19 cellular contexts compared by ENCODE assay signal in the genomic region with DNA sequence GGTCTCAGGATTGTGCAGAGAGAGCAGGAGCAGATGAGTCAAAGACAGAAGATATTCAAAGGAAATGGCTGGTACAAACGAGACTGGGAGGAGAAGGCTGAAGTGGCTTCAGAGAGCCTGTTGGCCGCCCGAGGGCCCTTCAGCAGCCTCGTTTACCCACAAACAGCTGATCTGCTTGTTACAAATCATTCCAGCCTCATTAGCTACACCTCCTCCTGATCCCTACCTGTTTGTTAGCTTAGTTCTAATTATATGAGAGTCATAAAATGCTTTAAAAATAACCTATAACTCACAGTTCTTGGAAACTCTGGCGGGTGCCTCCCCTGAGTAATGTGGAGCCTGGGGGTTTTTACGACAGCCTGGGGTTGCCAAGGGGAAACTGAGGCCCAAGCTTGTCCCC. TPM values are rescaled to one million over a fixed set of nuclear protein-coding genes. Genes with fewer than 3 reads are reported as not detected.
A peak's percentile ranks its signal among the peaks of the same experiment; 100 is the strongest.
DNase-seq lines count a peak whose midpoint lies in the region; ATAC-seq and TF ChIP-seq lines count a peak whose summit lies in the region.
"Had no signal": no experiment of that assay in that cellular context is flagged by ENCODE, and none has a peak within 500 bp of the region (broad histone marks: within the 10 kb centered on the region; RNA-seq: fewer than 3 reads in every experiment).

No MANE protein-coding gene starts in this region.

- H2AFZ ChIP-seq in Loucy (ENCODE audit: low read length) = no peak overlapping the region

- intact Hi-C loops in left lung (cut with DNase I) = no loop called here

- no peaks in the 10 kb centered on the region for H3K79me2 ChIP-seq in Loucy (ENCODE audit: insufficient read depth, low read length)

- ATAC-seq in left lung = peak; percentile 87
- ATAC-seq: HepG2, Panc1, T-cell had no signal

- TF ChIP-seq CTCF in Loucy (conservative IDR thresholded peaks at IDR 0.05; ENCODE audit: low read length) (no peak), left lung (IDR thresholded peaks at IDR 0.05) (no peak), BE2C (IDR thresholded peaks at IDR 0.05; ENCODE audit: low read depth, low read length) (no peak)

- H4K20me1 ChIP-seq in Loucy (ENCODE audit: insufficient read depth, low read length, poor library complexity, severe bottlenecking) = no peaks in the 10 kb centered on the region

- no peaks in the 10 kb centered on the region for H3K36me3 ChIP-seq in Loucy (ENCODE audit: insufficient read depth, low read length)
- no peaks in the 10 kb centered on the region for H3K36me3 ChIP-seq in left lung
- no peaks in the 10 kb centered on the region for H3K36me3 ChIP-seq in BE2C

- H3K27me3 ChIP-seq in Loucy (ENCODE audit: insufficient read depth, low read length, poor library complexity, severe bottlenecking) (no peaks in the 10 kb centered on the region), left lung (peaks cover 0 to 6% of the 10 kb centered on the region in 2 donors), BE2C (peaks cover 4% of the 10 kb centered on the region)
- H3K27me3 ChIP-seq: BLaER1 treated with 17β-estradiol and CSF1 and Interleukin-3, amounts not matched to agents 10 nM and 100 nM had no signal

- no peak overlapping the region for H3K27ac ChIP-seq in left lung
- H3K27ac ChIP-seq: BLaER1 treated with 17β-estradiol and CSF1 and Interleukin-3, amounts not matched to agents 10 nM and 100 nM had no signal

- H3K9ac ChIP-seq in Loucy (ENCODE audit: low read depth, low read length, poor library complexity, severe bottlenecking) = peak overlapping the region; percentile 25
- H3K9ac ChIP-seq: BLaER1 treated with 17β-estradiol and CSF1 and Interleukin-3, amounts not matched to agents 10 nM and 100 nM; SK-N-SH had no signal

- H3K4me1 ChIP-seq in Loucy (ENCODE audit: insufficient read depth, low read length, poor library complexity, severe bottlenecking) = peaks cover 44% of the 10 kb centered on the region
- no peaks in the 10 kb centered on the region for H3K4me1 ChIP-seq in left lung
- no peaks in the 10 kb centered on the region for H3K4me1 ChIP-seq in BE2C

- H3K4me3 ChIP-seq in Loucy (ENCODE audit: low read length, poor library complexity, severe bottlenecking) = no peak overlapping the region
- no peak overlapping the region for H3K4me3 ChIP-seq in left lung
- no peak overlapping the region for H3K4me3 ChIP-seq in BE2C (ENCODE audit: low read depth, low read length)
- H3K4me3 ChIP-seq: BLaER1 treated with 17β-estradiol and CSF1 and Interleukin-3, amounts not matched to agents 10 nM and 100 nM had no signal

- H3K4me2 ChIP-seq in Loucy (ENCODE audit: low read depth, low read length, poor library complexity, severe bottlenecking) = no peak overlapping the region
- H3K4me2 ChIP-seq: BLaER1 treated with 17β-estradiol and CSF1 and Interleukin-3, amounts not matched to agents 10 nM and 100 nM; SK-N-SH had no signal

- DNase-seq in NCI-H1105 treated with DMSO at 0.1 percent for 48 hours (lab: John Stamatoyannopoulos, UW) (peak; percentile 4), NCI-H1105 (lab: John Stamatoyannopoulos, UW) (no peak), NCI-H510A (lab: John Stamatoyannopoulos, UW) (peak; percentile 59), left lung (no peak), GM03348 (ENCODE audit: low spot score) (no peak), BE2C (no peak), UCSD-AML1 (lab: John Stamatoyannopoulos, UW; ENCODE audit: unreplicated experiment) (no peak)
- DNase-seq: EL, KG1, NCI-H1048, SK-N-SH, T-cell had no signal

- H3K9me2 ChIP-seq in Loucy (replicated peaks; ENCODE audit: low read depth, low read length) = no peaks in the 10 kb centered on the region
- H3K9me2 ChIP-seq: SK-N-SH had no signal

- H3K9me3 ChIP-seq in Loucy (ENCODE audit: insufficient read depth, low read depth, low read length) (no peaks in the 10 kb centered on the region), left lung (no peaks in the 10 kb centered on the region), BE2C (no peaks in the 10 kb centered on the region)
- H3K9me3 ChIP-seq: BLaER1 treated with 17β-estradiol and CSF1 and Interleukin-3, amounts not matched to agents 10 nM and 100 nM; SK-N-SH had no signal

- no peaks in the 10 kb centered on the region for H3F3A ChIP-seq in Loucy (ENCODE audit: low read depth)

RNA-seq across cellular contexts. Expression of a gene that starts 12.6 kb away (rescaled TPM):
- total RNA-seq in left lung = under 1 TPM in 1 of 2 donors, not detected in 1; 0.26 TPM
- not detected for polyA plus RNA-seq in BE2C (2012; ENCODE audit: insufficient read depth, insufficient read length, low read depth)
- total RNA-seq: A172, H4, HepG2, MCF 10A had no signal
- polyA plus RNA-seq: HepG2, SK-N-SH had no signal

RNA-seq across cellular contexts. Expression of a gene that starts 53.8 kb away (rescaled TPM):
- total RNA-seq in left lung = 10 to 100 TPM; 15.4 TPM
- polyA plus RNA-seq in BE2C (2012; ENCODE audit: insufficient read depth, insufficient read length, low read depth) = 2.3 TPM

Comparison
In these comparisons a context has a peak if more than half of its experiments do, and no peak if none do; other contexts are left out.
1. DNase-seq: peak in NCI-H1105 treated with DMSO at 0.1 percent for 48 hours (single experiment) and NCI-H510A (single experiment); none in NCI-H1105 (single experiment), left lung (0 of 2), GM03348 (single experiment), BE2C (single experiment) and UCSD-AML1 (single experiment).